In the genomic region with DNA sequence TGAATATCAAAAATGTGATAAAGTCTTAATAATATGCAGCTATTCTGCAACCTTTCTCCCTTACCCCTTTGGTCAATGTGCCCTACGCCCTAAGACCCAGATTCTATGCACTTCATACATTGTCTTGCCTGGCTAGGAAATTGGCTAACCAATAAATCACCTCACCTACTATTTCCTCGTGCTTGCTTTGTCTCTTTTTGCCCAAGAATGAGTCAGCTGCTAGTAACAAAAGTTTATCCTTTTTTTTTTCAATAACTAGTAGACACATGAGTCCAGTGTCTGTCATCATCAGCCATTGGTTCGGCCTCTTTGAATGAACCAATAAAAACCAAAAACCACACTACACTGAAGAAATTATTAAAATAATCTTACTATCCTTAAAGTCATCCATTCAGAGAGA, we compare ENCODE assay signal across 15 cellular contexts.
DNase-seq lines count a peak whose midpoint lies in the region; ATAC-seq and TF ChIP-seq lines count a peak whose summit lies in the region.
"Had no signal": no experiment of that assay in that cellular context is flagged by ENCODE, and none has a peak within 500 bp of the region (broad histone marks: within the 10 kb centered on the region; RNA-seq: fewer than 3 reads in every experiment).

No MANE protein-coding gene starts in this region.

- no peaks in the 10 kb centered on the region for H3K79me2 ChIP-seq in PC-3 (ENCODE audit: low read length)
- H3K79me2 ChIP-seq in neural cell (replicated peaks; ENCODE audit: insufficient read depth, low read length): no peaks in the 10 kb centered on the region

- H2AFZ ChIP-seq in PC-3 (ENCODE audit: low read length) (no peak overlapping the region), neural cell (ENCODE audit: low read depth, low read length) (no peak overlapping the region)

- no peaks in the 10 kb centered on the region for H3K9me2 ChIP-seq in PC-3 (replicated peaks; ENCODE audit: low read length)
- H3K9me2 ChIP-seq in neural cell (ENCODE audit: insufficient read depth, low read length): no peaks in the 10 kb centered on the region

- H3K9ac ChIP-seq in PC-3 (ENCODE audit: low read length): no peak overlapping the region
- H3K9ac ChIP-seq in neural cell (ENCODE audit: low read length): no peak overlapping the region

- H3K27ac ChIP-seq in PC-3 (ENCODE audit: low read length): no peak overlapping the region
- no peak overlapping the region for H3K27ac ChIP-seq in epithelial cell of prostate
- H3K27ac ChIP-seq in neural cell (ENCODE audit: low read length): peak overlapping the region; percentile 51
- no peak overlapping the region for H3K27ac ChIP-seq in tibial artery

- H3K4me2 ChIP-seq in PC-3 (ENCODE audit: low read length): no peak overlapping the region
- H3K4me2 ChIP-seq in neural cell (ENCODE audit: low read length): no peak overlapping the region

- no peaks in the 10 kb centered on the region for H3F3A ChIP-seq in PC-3 (ENCODE audit: low read length, unreplicated experiment)
- H3F3A ChIP-seq in neural cell (ENCODE audit: insufficient read depth, low read length, poor library complexity, severe bottlenecking): no peaks in the 10 kb centered on the region

- TF ChIP-seq EP300 in neural cell (conservative IDR thresholded peaks at IDR 0.05; ENCODE audit: poor library complexity, severe bottlenecking): no peak

- no peak for TF ChIP-seq CTCF in PC-3 (conservative IDR thresholded peaks at IDR 0.05; ENCODE audit: low read depth, low read length)
- no peak for TF ChIP-seq CTCF in neural cell (IDR thresholded peaks at IDR 0.05; ENCODE audit: poor library complexity, severe bottlenecking)
- no peak for TF ChIP-seq CTCF in tibial artery (IDR thresholded peaks at IDR 0.05)

- H3K4me3 ChIP-seq in PC-3 (ENCODE audit: low read length): no peak overlapping the region
- H3K4me3 ChIP-seq in neural cell (ENCODE audit: low read length): no peak overlapping the region
- H3K4me3 ChIP-seq in tibial artery: no peak overlapping the region

- intact Hi-C loops in PC-3 (cut with micrococcal nuclease) (no loop called here), posterior vena cava (cut with DNase I) (no loop called here), tibial artery (cut with DNase I; ENCODE audit: low total_unique reads) (no loop called here)

- H3K27me3 ChIP-seq in PC-3 (ENCODE audit: low read length): no peaks in the 10 kb centered on the region
- H3K27me3 ChIP-seq in neural cell (ENCODE audit: insufficient read depth, low read depth, low read length): no peaks in the 10 kb centered on the region
- H3K27me3 ChIP-seq in tibial artery: no peaks in the 10 kb centered on the region

- TF ChIP-seq RAD21 in neural cell (conservative IDR thresholded peaks at IDR 0.05): no peak

- CTCF ChIA-PET in PC-3 (lab: Charles Lee): no interaction called here

- H3K9me3 ChIP-seq in PC-3 (ENCODE audit: low read length) (no peaks in the 10 kb centered on the region), neural cell (ENCODE audit: low read length) (no peaks in the 10 kb centered on the region), tibial artery (no peaks in the 10 kb centered on the region)

- H3K36me3 ChIP-seq in PC-3 (ENCODE audit: low read depth, low read length) (no peaks in the 10 kb centered on the region), neural cell (ENCODE audit: insufficient read depth, low read length) (no peaks in the 10 kb centered on the region), tibial artery (no peaks in the 10 kb centered on the region)

- no peaks in the 10 kb centered on the region for H4K20me1 ChIP-seq in PC-3 (ENCODE audit: low read length)
- H4K20me1 ChIP-seq in neural cell (ENCODE audit: insufficient read depth): no peaks in the 10 kb centered on the region

- DNase-seq in HPDE6-E6E7 (ENCODE audit: extremely low spot score): peak; percentile 16
- peak; percentile 11 for DNase-seq in PC-3
- peak; percentile 39 for DNase-seq in epithelial cell of prostate (ENCODE audit: low read depth, low spot score)
- no peak for DNase-seq in posterior vena cava (ENCODE audit: low spot score)
- DNase-seq in tibial artery: no peak
- DNase-seq: ACHN; C1 segment of cervical spinal cord; Calu3; CD4-positive, alpha-beta T cell; DMS 273 treated with DMSO at 0.1 percent for 48 hours; DMS79; GOT3; H9 had no signal

- BruUV-seq in PC-3 (replicated peaks; lab: Mats Ljungman, UMichigan): no TSS peak

- H3K4me1 ChIP-seq in PC-3 (ENCODE audit: insufficient read depth, low read length) (no peaks in the 10 kb centered on the region), tibial artery (no peaks in the 10 kb centered on the region)

- POLR2A ChIA-PET in PC-3 (lab: Charles Lee; ENCODE audit: unreplicated experiment): interaction anchor here (0.5 kb wide), 1 partner anchor 61 kb away, joined by 3 read pairs; no protein-coding TSS in a partner anchor

- no peak; the same call in 1 of the 2 replicates for ATAC-seq in PC-3
- no peak for ATAC-seq in GM18861 (IDR thresholded peaks at IDR 0.05; ENCODE audit: unreplicated experiment)

TF ChIP-seq in neural cell, 6 proteins besides CTCF, POLR2A, EP300 and RAD21:
- no peak for TF ChIP-seq SMC3 (conservative IDR thresholded peaks at IDR 0.05; ENCODE audit: poor library complexity)
- no peak for TF ChIP-seq POLR2AphosphoS5 (IDR thresholded peaks at IDR 0.05)
- no peak for TF ChIP-seq MXI1 (conservative IDR thresholded peaks at IDR 0.05; ENCODE audit: poor library complexity, severe bottlenecking)
- TF ChIP-seq EZH2 (IDR thresholded peaks at IDR 0.05; ENCODE audit: borderline replicate concordance, insufficient read depth, low read length, poor library complexity, severe bottlenecking): no peak
- TF ChIP-seq TAF1 (IDR thresholded peaks at IDR 0.05; ENCODE audit: low read depth): no peak
- TF ChIP-seq, protein P1, sequence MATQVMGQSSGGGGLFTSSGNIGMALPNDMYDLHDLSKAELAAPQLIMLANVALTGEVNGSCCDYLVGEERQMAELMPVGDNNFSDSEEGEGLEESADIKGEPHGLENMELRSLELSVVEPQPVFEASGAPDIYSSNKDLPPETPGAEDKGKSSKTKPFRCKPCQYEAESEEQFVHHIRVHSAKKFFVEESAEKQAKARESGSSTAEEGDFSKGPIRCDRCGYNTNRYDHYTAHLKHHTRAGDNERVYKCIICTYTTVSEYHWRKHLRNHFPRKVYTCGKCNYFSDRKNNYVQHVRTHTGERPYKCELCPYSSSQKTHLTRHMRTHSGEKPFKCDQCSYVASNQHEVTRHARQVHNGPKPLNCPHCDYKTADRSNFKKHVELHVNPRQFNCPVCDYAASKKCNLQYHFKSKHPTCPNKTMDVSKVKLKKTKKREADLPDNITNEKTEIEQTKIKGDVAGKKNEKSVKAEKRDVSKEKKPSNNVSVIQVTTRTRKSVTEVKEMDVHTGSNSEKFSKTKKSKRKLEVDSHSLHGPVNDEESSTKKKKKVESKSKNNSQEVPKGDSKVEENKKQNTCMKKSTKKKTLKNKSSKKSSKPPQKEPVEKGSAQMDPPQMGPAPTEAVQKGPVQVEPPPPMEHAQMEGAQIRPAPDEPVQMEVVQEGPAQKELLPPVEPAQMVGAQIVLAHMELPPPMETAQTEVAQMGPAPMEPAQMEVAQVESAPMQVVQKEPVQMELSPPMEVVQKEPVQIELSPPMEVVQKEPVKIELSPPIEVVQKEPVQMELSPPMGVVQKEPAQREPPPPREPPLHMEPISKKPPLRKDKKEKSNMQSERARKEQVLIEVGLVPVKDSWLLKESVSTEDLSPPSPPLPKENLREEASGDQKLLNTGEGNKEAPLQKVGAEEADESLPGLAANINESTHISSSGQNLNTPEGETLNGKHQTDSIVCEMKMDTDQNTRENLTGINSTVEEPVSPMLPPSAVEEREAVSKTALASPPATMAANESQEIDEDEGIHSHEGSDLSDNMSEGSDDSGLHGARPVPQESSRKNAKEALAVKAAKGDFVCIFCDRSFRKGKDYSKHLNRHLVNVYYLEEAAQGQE (IDR thresholded peaks at IDR 0.05; ENCODE audit: borderline replicate concordance): no peak

Comparison
In these comparisons a context has a peak if more than half of its experiments do, and no peak if none do; other contexts are left out.
1. DNase-seq: peak in HPDE6-E6E7 (single experiment), PC-3 (single experiment) and epithelial cell of prostate (single experiment); none in posterior vena cava (single experiment) and tibial artery (0 of 2).